ENCODE assay signal across 15 cellular contexts in the genomic region with DNA sequence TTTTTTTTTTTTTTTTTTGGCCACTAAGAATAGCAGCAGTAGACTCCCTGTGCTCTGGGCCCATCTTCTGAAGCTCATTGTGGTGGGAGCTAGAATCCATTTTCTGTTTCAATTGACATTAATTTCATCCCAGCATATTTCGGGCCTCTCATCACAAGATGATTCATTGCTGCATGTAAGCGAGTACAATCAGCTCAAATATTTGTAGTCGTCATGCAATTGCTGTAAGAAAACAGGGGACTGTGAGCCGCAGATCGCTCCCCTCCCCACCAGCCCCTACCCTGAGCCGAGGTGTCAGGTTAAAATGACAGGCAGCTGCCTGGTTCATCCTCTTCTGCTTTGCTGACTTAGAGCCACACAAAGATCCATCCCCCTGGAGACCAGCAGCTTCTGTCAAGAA.
DNase-seq lines count a peak whose midpoint lies in the region; ATAC-seq and TF ChIP-seq lines count a peak whose summit lies in the region.
"Had no signal": no experiment of that assay in that cellular context is flagged by ENCODE, and none has a peak within 500 bp of the region (broad histone marks: within the 10 kb centered on the region; RNA-seq: fewer than 3 reads in every experiment).

No MANE protein-coding gene starts in this region.

- peak; percentile 80 for DNase-seq in GM03348 (ENCODE audit: low spot score)
- DNase-seq in RWPE1 (ENCODE audit: low spot score): peak; percentile 68
- DNase-seq in fibroblast of the aortic adventitia (ENCODE audit: low read depth): peak; percentile 85
- no peak for DNase-seq in sciatic nerve (ENCODE audit: low spot score)
- no peak for DNase-seq in activated T-helper 1 cell treated with anti-CD3 and anti-CD28 coated beads, Interleukin-12 subunit alpha, Interleukin-12 subunit beta, Interleukin-2, Interleukin-4 antibody, amounts not matched to agents 30 ng/mL and 10 ng/mL and 1 ng/mL, durations not matched to agents 14 hours and 24 hours and 36 hours (ENCODE audit: low spot score)
- no peak for DNase-seq in transverse colon
- DNase-seq: activated naive CD4-positive, alpha-beta T cell treated with anti-CD3 and anti-CD28 coated beads, Interleukin-2, amount 50 U/mL, for 16 hours; CD4-positive, alpha-beta memory T cell; left cardiac atrium; naive thymus-derived CD8-positive, alpha-beta T cell; NK-92 treated with Interleukin-12 subunit alpha and Interleukin-12 subunit beta, amount 100 ng/mL, for 24 hours; right cardiac atrium had no signal

- no peaks in the 10 kb centered on the region for H3K9me3 ChIP-seq in transverse colon

- no peak for TF ChIP-seq EP300 in transverse colon (IDR thresholded peaks at IDR 0.05; ENCODE audit: low read depth)

- TF ChIP-seq CTCF in RWPE1 (conservative IDR thresholded peaks at IDR 0.05; ENCODE audit: low read depth) (no peak), fibroblast of the aortic adventitia (IDR thresholded peaks at IDR 0.05; ENCODE audit: insufficient read depth, low read length) (no peak), transverse colon (IDR thresholded peaks at IDR 0.05) (no peak)

- POLR2A ChIA-PET in RWPE1 (lab: Yijun Ruan, JAX; ENCODE audit: low non-redundant PET): no interaction called here

- no peaks in the 10 kb centered on the region for H3K36me3 Mint-ChIP-seq in activated T-helper 17 cell treated with anti-CD3 and anti-CD28 coated beads, Interleukin-2, amount 50 U/mL, for 72 hours (ENCODE audit: low read depth)
- H3K36me3 Mint-ChIP-seq in activated T-helper 1 cell treated with anti-CD3 and anti-CD28 coated beads, Interleukin-12 subunit alpha, Interleukin-12 subunit beta, Interleukin-2, Interleukin-4 antibody, amounts not matched to agents 30 ng/mL and 10 ng/mL and 1 ng/mL, durations not matched to agents 14 hours and 24 hours and 36 hours (ENCODE audit: low read depth): no peaks in the 10 kb centered on the region
- H3K36me3 Mint-ChIP-seq: CD4-positive, alpha-beta memory T cell; naive thymus-derived CD8-positive, alpha-beta T cell had no signal

- no peak for TF ChIP-seq POLR2A in transverse colon (IDR thresholded peaks at IDR 0.05)

- whole genome bisulfite sequencing in transverse colon (ENCODE audit: low coverage in 1 of 2), 2 donors: 57 to 60% methylated on average over 1 to 6 of the region's 6 CpGs

- no peaks in the 10 kb centered on the region for H3K36me3 ChIP-seq in transverse colon

- no peak overlapping the region for H3K27ac Mint-ChIP-seq in activated T-helper 17 cell treated with anti-CD3 and anti-CD28 coated beads, Interleukin-2, amount 50 U/mL, for 72 hours
- no peak overlapping the region for H3K27ac Mint-ChIP-seq in activated T-helper 1 cell treated with anti-CD3 and anti-CD28 coated beads, Interleukin-12 subunit alpha, Interleukin-12 subunit beta, Interleukin-2, Interleukin-4 antibody, amounts not matched to agents 30 ng/mL and 10 ng/mL and 1 ng/mL, durations not matched to agents 14 hours and 24 hours and 36 hours
- H3K27ac Mint-ChIP-seq: CD4-positive, alpha-beta memory T cell; naive thymus-derived CD8-positive, alpha-beta T cell; stimulated activated naive CD8-positive, alpha-beta T cell treated with anti-CD3 and anti-CD28 coated beads, Interleukin-15, Interleukin-2, amounts not matched to agents 100 ng/mL and 50 ng/mL, for 24 hours had no signal

- H3K4me3 ChIP-seq in fibroblast of the aortic adventitia (ENCODE audit: low read depth, low read length): no peak overlapping the region
- H3K4me3 ChIP-seq in transverse colon: no peak overlapping the region

- no peaks in the 10 kb centered on the region for H3K27me3 ChIP-seq in transverse colon

- H3K4me1 ChIP-seq in transverse colon: no peaks in the 10 kb centered on the region

- no peak overlapping the region for H3K27ac ChIP-seq in RWPE1
- no peak overlapping the region for H3K27ac ChIP-seq in transverse colon

- H3K27me3 Mint-ChIP-seq in activated T-helper 17 cell treated with anti-CD3 and anti-CD28 coated beads, Interleukin-2, amount 50 U/mL, for 72 hours: no peaks in the 10 kb centered on the region
- H3K27me3 Mint-ChIP-seq in activated T-helper 1 cell treated with anti-CD3 and anti-CD28 coated beads, Interleukin-12 subunit alpha, Interleukin-12 subunit beta, Interleukin-2, Interleukin-4 antibody, amounts not matched to agents 30 ng/mL and 10 ng/mL and 1 ng/mL, durations not matched to agents 14 hours and 24 hours and 36 hours (ENCODE audit: insufficient read depth): no peaks in the 10 kb centered on the region
- H3K27me3 Mint-ChIP-seq: stimulated activated naive CD8-positive, alpha-beta T cell treated with anti-CD3 and anti-CD28 coated beads, Interleukin-15, Interleukin-2, amounts not matched to agents 100 ng/mL and 50 ng/mL, for 24 hours had no signal

- CTCF ChIA-PET in RWPE1 (lab: Yijun Ruan, JAX): interaction anchor here (0.6 to 1.1 kb wide), 3 partner anchors 12 to 1010 kb away, joined by 3 to 6 read pairs (median 3); no protein-coding TSS in a partner anchor

- no peaks in the 10 kb centered on the region for H3K4me1 Mint-ChIP-seq in activated T-helper 17 cell treated with anti-CD3 and anti-CD28 coated beads, Interleukin-2, amount 50 U/mL, for 72 hours
- H3K4me1 Mint-ChIP-seq in activated T-helper 1 cell treated with anti-CD3 and anti-CD28 coated beads, Interleukin-12 subunit alpha, Interleukin-12 subunit beta, Interleukin-2, Interleukin-4 antibody, amounts not matched to agents 30 ng/mL and 10 ng/mL and 1 ng/mL, durations not matched to agents 14 hours and 24 hours and 36 hours (ENCODE audit: low read depth): no peaks in the 10 kb centered on the region
- H3K4me1 Mint-ChIP-seq: CD4-positive, alpha-beta memory T cell; naive thymus-derived CD8-positive, alpha-beta T cell had no signal

- no peak overlapping the region for H3K4me3 Mint-ChIP-seq in activated T-helper 17 cell treated with anti-CD3 and anti-CD28 coated beads, Interleukin-2, amount 50 U/mL, for 72 hours
- no peak overlapping the region for H3K4me3 Mint-ChIP-seq in activated T-helper 1 cell treated with anti-CD3 and anti-CD28 coated beads, Interleukin-12 subunit alpha, Interleukin-12 subunit beta, Interleukin-2, Interleukin-4 antibody, amounts not matched to agents 30 ng/mL and 10 ng/mL and 1 ng/mL, durations not matched to agents 14 hours and 24 hours and 36 hours
- H3K4me3 Mint-ChIP-seq: CD4-positive, alpha-beta memory T cell; naive thymus-derived CD8-positive, alpha-beta T cell; stimulated activated naive CD8-positive, alpha-beta T cell treated with anti-CD3 and anti-CD28 coated beads, Interleukin-15, Interleukin-2, amounts not matched to agents 100 ng/mL and 50 ng/mL, for 24 hours had no signal

- in situ Hi-C loops in transverse colon (cut with MboI; ENCODE audit: low pct_ligation_motif_present in 1 of 4, low pct_unique_long_range_greater_than_20kb in 1 of 4, low sequenced_read_pairs in 3 of 4): no loop called here

- H3K9me3 Mint-ChIP-seq in activated T-helper 17 cell treated with anti-CD3 and anti-CD28 coated beads, Interleukin-2, amount 50 U/mL, for 72 hours: no peaks in the 10 kb centered on the region
- no peaks in the 10 kb centered on the region for H3K9me3 Mint-ChIP-seq in activated T-helper 1 cell treated with anti-CD3 and anti-CD28 coated beads, Interleukin-12 subunit alpha, Interleukin-12 subunit beta, Interleukin-2, Interleukin-4 antibody, amounts not matched to agents 30 ng/mL and 10 ng/mL and 1 ng/mL, durations not matched to agents 14 hours and 24 hours and 36 hours
- H3K9me3 Mint-ChIP-seq: stimulated activated naive CD8-positive, alpha-beta T cell treated with anti-CD3 and anti-CD28 coated beads, Interleukin-15, Interleukin-2, amounts not matched to agents 100 ng/mL and 50 ng/mL, for 24 hours had no signal

- peak; percentile 78 for ATAC-seq in sciatic nerve
- no peak for ATAC-seq in activated T-helper 17 cell treated with anti-CD3 and anti-CD28 coated beads, Interleukin-2, amount 50 U/mL, for 72 hours (replicated peaks)
- no peak for ATAC-seq in HG02571 (IDR thresholded peaks at IDR 0.05; ENCODE audit: unreplicated experiment)
- ATAC-seq: naive thymus-derived CD8-positive, alpha-beta T cell; right cardiac atrium had no signal

- intact Hi-C loops in sciatic nerve (cut with DNase I) (no loop called here), transverse colon (cut with DNase I; ENCODE audit: low total_unique reads) (no loop called here)
- intact Hi-C loops in activated T-helper 1 cell treated with anti-CD3 and anti-CD28 coated beads, Interleukin-12 subunit alpha, Interleukin-12 subunit beta, Interleukin-2, Interleukin-4 antibody, amounts not matched to agents 30 ng/mL and 10 ng/mL and 1 ng/mL, durations not matched to agents 14 hours and 24 hours and 36 hours (cut with micrococcal nuclease): no loop called here

Comparison
In these comparisons a context has a peak if more than half of its experiments do, and no peak if none do; other contexts are left out.
1. DNase-seq: peak in GM03348 (single experiment), RWPE1 (single experiment) and fibroblast of the aortic adventitia (single experiment); none in sciatic nerve (single experiment), activated T-helper 1 cell treated with anti-CD3 and anti-CD28 coated beads, Interleukin-12 subunit alpha, Interleukin-12 subunit beta, Interleukin-2, Interleukin-4 antibody, amounts not matched to agents 30 ng/mL and 10 ng/mL and 1 ng/mL, durations not matched to agents 14 hours and 24 hours and 36 hours (single experiment) and transverse colon (single experiment).